In the genomic region with DNA sequence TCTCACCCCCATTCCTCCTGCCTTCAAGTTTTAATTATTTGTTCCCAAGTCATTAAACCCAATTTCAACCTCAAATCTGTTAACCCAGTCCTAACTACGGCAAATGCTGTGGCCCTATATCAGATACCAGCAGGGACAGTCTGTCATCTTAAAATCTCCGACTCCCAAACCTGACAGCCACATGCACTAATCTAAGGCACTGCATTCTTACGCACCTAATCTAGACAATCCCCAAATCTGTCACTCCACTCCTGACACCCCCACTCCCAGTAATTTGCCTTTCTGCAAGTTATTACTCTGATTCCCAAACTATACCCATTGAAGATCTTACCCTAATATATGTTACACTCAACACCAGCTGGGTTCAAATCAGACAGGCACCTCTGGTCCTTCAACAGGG, we compare ENCODE assay signal across 20 cellular contexts. TPM values are rescaled to one million over a fixed set of nuclear protein-coding genes. Genes with fewer than 3 reads are reported as not detected.
DNase-seq lines count a peak whose midpoint lies in the region; TF ChIP-seq lines count a peak whose summit lies in the region.
"Had no signal": no experiment of that assay in that cellular context is flagged by ENCODE, and none has a peak within 500 bp of the region (broad histone marks: within the 10 kb centered on the region; RNA-seq: fewer than 3 reads in every experiment).

No MANE protein-coding gene starts in this region.

- 0 out of 2 replicates have a peak, but pooled peaks cover 8% of the 10 kb centered on the region for H3F3A ChIP-seq in DOHH2 (ENCODE audit: control insufficient read depth, insufficient read depth)
- peaks cover 17% of the 10 kb centered on the region; the same call in 1 of the 2 replicates for H3F3A ChIP-seq in PC-9 (ENCODE audit: insufficient read depth, low read depth)

- TF ChIP-seq CTCF in DOHH2 (IDR thresholded peaks at IDR 0.05; ENCODE audit: low read depth, low read length, poor library complexity, severe bottlenecking) (no peak), PC-9 (conservative IDR thresholded peaks at IDR 0.05) (no peak), epithelial cell of proximal tubule (conservative IDR thresholded peaks at IDR 0.05; ENCODE audit: low read depth, low read length) (no peak)

- POLR2A ChIA-PET in PC-9 (lab: Charles Lee; ENCODE audit: unreplicated experiment) = no interaction called here

- H3K4me3 ChIP-seq in DOHH2 (ENCODE audit: low read length) = no peak overlapping the region
- no peak overlapping the region for H3K4me3 ChIP-seq in PC-9
- H3K4me3 ChIP-seq in epithelial cell of proximal tubule (ENCODE audit: low read depth, low read length) = peak overlapping the region; percentile 97
- H3K4me3 ChIP-seq in subcutaneous abdominal adipose tissue (ENCODE audit: low read depth in 1 of 5, low read length in 5 of 5) = no peak overlapping the region

- peaks cover 33% of the 10 kb centered on the region for H3K4me1 ChIP-seq in DOHH2 (ENCODE audit: control insufficient read depth, low read length)
- peaks cover 28% of the 10 kb centered on the region for H3K4me1 ChIP-seq in PC-9 (replicated peaks; ENCODE audit: insufficient read depth)
- peaks cover 5 to 61% (median 53%) of the 10 kb centered on the region in 5 donors for H3K4me1 ChIP-seq in subcutaneous abdominal adipose tissue (ENCODE audit: control insufficient read depth in 5 of 5, insufficient read depth in 5 of 5, low read length in 5 of 5)

- intact Hi-C loops in PC-9 (cut with micrococcal nuclease; ENCODE audit: unreplicated experiment) = no loop called here

- H3K9me2 ChIP-seq in DOHH2 (replicated peaks; ENCODE audit: control insufficient read depth, low read length) (no peaks in the 10 kb centered on the region), PC-9 (ENCODE audit: insufficient read depth) (no peaks in the 10 kb centered on the region)

- H3K27ac ChIP-seq in DOHH2 (ENCODE audit: low read depth, low read length) (no peak overlapping the region), PC-9 (no peak overlapping the region), subcutaneous abdominal adipose tissue (ENCODE audit: low read depth, low read length) (peak overlapping the region; percentile 13)
- H3K27ac ChIP-seq: thoracic aorta had no signal

- peaks cover 19% of the 10 kb centered on the region for H4K20me1 ChIP-seq in DOHH2 (ENCODE audit: control insufficient read depth, insufficient read depth, low read depth, low read length)
- H4K20me1 ChIP-seq in PC-9 (ENCODE audit: insufficient read depth) = peaks cover 60% of the 10 kb centered on the region

- H2AFZ ChIP-seq in PC-9 = no peak overlapping the region

- H3K9me3 ChIP-seq in DOHH2 (ENCODE audit: control insufficient read depth, insufficient read depth, low read length) = no peaks in the 10 kb centered on the region
- H3K9me3 ChIP-seq in PC-9 (ENCODE audit: insufficient read depth, low read depth) = no peaks in the 10 kb centered on the region
- H3K9me3 ChIP-seq in subcutaneous abdominal adipose tissue (ENCODE audit: control insufficient read depth in 5 of 5, low read length in 5 of 5) = no peaks in the 10 kb centered on the region
- H3K9me3 ChIP-seq: gastroesophageal sphincter, pancreas, thoracic aorta had no signal

- peaks cover 76% of the 10 kb centered on the region for H3K79me2 ChIP-seq in DOHH2 (ENCODE audit: control insufficient read depth, low read length)
- H3K79me2 ChIP-seq in PC-9 (ENCODE audit: low read depth) = peaks cover 78% of the 10 kb centered on the region

- CTCF ChIA-PET in PC-9 (lab: Charles Lee) = no interaction called here

- H3K27me3 ChIP-seq in DOHH2 (ENCODE audit: control insufficient read depth, low read length) (no peaks in the 10 kb centered on the region), PC-9 (ENCODE audit: insufficient read depth, low read depth) (no peaks in the 10 kb centered on the region), subcutaneous abdominal adipose tissue (ENCODE audit: control insufficient read depth in 5 of 5, insufficient read depth in 4 of 5, low read length in 5 of 5) (no peaks in the 10 kb centered on the region)
- H3K27me3 ChIP-seq: gastroesophageal sphincter, pancreas had no signal

- H3K4me2 ChIP-seq in DOHH2 (ENCODE audit: low read length) (peak overlapping the region; percentile 75; the same call in 1 of the 2 replicates), PC-9 (peak overlapping the region; percentile 92)

- peak overlapping the region in 3 of 5 donors; percentile 10 to 91 (median 28) for H3K9ac ChIP-seq in subcutaneous abdominal adipose tissue (ENCODE audit: low read length in 5 of 5)

- BruUV-seq in PC-9 (replicated peaks; lab: Mats Ljungman, UMichigan) = no TSS peak

- H3K36me3 ChIP-seq in DOHH2 (ENCODE audit: control insufficient read depth, low read length) (peaks cover 44% of the 10 kb centered on the region), PC-9 (ENCODE audit: low read depth) (peaks cover 27% of the 10 kb centered on the region), subcutaneous abdominal adipose tissue (ENCODE audit: control insufficient read depth in 5 of 5, insufficient read depth in 5 of 5, low read length in 5 of 5) (peaks cover 0 to 20% (median 7%) of the 10 kb centered on the region in 5 donors)
- H3K36me3 ChIP-seq: pancreas had no signal

- DNase-seq in PC-9 (no peak), epithelial cell of proximal tubule (ENCODE audit: low read depth) (no peak), NCI-H1436 (lab: John Stamatoyannopoulos, UW) (no peak), dedifferentiated amniotic fluid mesenchymal stem cell (ENCODE audit: extremely low spot score) (no peak)
- DNase-seq in activated CD8-positive, alpha-beta memory T cell treated with anti-CD3 and anti-CD28 coated beads for 24 hours = no peak
- DNase-seq: activated CD4-positive, alpha-beta T cell treated with anti-CD3 and anti-CD28 coated beads for 4 hours; activated effector memory CD4-positive, alpha-beta T cell treated with Interleukin-2 at 50 U/mL for 16 hours; amniotic stem cell; CD8-positive, alpha-beta T cell; DMS79 treated with DMSO at 0.1 percent for 48 hours; HFFc6; NCI-H1930; pancreas; small intestine; T1000 had no signal

RNA-seq across cellular contexts. Expression of gene MTCH1, which starts 2.5 kb away (rescaled TPM):
- total RNA-seq in PC-9 (2021) (236 and 241 TPM in 2 replicates), epithelial cell of proximal tubule (235 and 275 TPM in 2 replicates)

RNA-seq across cellular contexts. Expression of gene FGD2, which starts 21.9 kb away (rescaled TPM):
- total RNA-seq in PC-9 (2021) (0.50 and 0.55 TPM in 2 replicates), epithelial cell of proximal tubule (not detected in 2 replicates)
- total RNA-seq: HFFc6 had no signal

RNA-seq across cellular contexts. Expression of gene PI16, which starts 29.0 kb away (rescaled TPM):
- total RNA-seq in PC-9 (2021) (0.83 and 1.9 TPM in 2 replicates), epithelial cell of proximal tubule (not detected in 2 replicates)
- total RNA-seq: HFFc6, SK-MEL-5 had no signal
